In the genomic region with DNA sequence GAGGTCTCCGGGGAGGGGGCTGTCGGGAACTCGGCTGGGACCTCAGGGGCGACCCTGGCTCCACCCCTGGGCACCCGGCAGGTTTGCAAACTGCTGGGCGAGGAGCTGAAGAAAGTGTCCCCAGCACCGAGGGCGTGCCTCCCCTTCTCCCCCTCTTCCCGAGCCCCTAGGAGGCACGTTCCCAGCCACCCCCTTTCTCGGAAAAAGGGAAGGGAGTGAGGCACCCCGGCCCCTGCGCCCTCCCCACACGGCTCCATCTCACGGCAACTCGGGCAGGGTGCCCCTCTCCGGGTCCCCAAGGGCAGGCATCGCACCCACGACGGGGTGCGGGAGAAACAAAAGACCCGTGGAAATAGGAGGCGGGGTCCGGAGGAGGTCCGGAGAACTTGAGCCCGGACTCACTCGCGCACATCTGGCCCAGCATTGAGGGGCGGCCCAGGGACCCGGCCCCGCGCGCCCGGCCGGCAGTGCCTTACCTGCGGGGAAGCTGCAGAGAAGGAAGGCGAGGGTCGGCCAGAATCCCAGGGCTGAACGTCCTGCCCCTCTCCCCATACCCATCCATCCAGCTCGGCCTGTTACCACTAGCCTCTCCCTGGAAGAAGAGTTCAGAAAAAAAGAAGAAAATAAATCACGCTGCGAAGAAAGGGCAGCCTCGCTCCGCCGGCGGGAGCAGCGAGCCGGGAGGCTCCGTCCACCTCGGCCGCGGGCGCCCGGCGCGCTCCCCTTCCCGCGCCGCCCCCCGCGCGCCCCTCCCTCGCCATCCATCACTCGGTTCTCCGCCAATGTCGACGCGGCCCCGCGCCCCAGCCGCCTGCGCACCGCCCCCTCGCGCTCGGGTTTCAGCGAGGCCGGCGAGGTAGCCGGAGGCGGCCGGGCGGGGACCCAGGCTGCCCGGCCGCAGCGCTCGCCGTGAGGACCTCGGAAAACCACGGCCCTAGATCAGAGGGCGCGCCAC, we compare ENCODE assay signal across 8 cellular contexts. TPM values are rescaled to one million over a fixed set of nuclear protein-coding genes. Genes with fewer than 3 reads are reported as not detected.
DNase-seq lines count a peak whose midpoint lies in the region; ATAC-seq and TF ChIP-seq lines count a peak whose summit lies in the region.

No MANE protein-coding gene starts in this region.

- H3K27me3 ChIP-seq in IMR-90 (ENCODE audit: control insufficient read depth, insufficient read depth, low read length): peaks cover 46% of the 10 kb centered on the region

- no peaks in the 10 kb centered on the region for H3K79me1 ChIP-seq in IMR-90 (ENCODE audit: low read depth in 1 of 2, low read length in 2 of 2)

- TF ChIP-seq CTCF in C4-2B (conservative IDR thresholded peaks at IDR 0.05): no peak
- TF ChIP-seq CTCF in IMR-90 (conservative IDR thresholded peaks at IDR 0.05; ENCODE audit: low read depth, low read length): no peak

- peak overlapping the region; percentile 95 for H3K4me2 ChIP-seq in IMR-90 (ENCODE audit: low read depth, low read length)

- no peak overlapping the region for H2BK20ac ChIP-seq in IMR-90 (ENCODE audit: low read depth, low read length)

- H3K27ac Mint-ChIP-seq in activated T-helper 17 cell treated with anti-CD3 and anti-CD28 coated beads, Interleukin-2, amount 50 U/mL, for 72 hours: no peak overlapping the region

- H2AK9ac ChIP-seq in IMR-90 (replicated peaks; ENCODE audit: low read depth, low read length, poor library complexity): peak overlapping the region; percentile 52

- peak overlapping the region; percentile 79 for H2AFZ ChIP-seq in IMR-90 (replicated peaks; ENCODE audit: low read length, poor library complexity)

- no peaks in the 10 kb centered on the region for H3K9me1 ChIP-seq in IMR-90 (ENCODE audit: insufficient read depth, low read length)

- H3K27me3 Mint-ChIP-seq in activated T-helper 17 cell treated with anti-CD3 and anti-CD28 coated beads, Interleukin-2, amount 50 U/mL, for 72 hours: peaks cover 65% of the 10 kb centered on the region

- no peak overlapping the region for H3K14ac ChIP-seq in IMR-90 (replicated peaks; ENCODE audit: low read depth, low read length)

- H3K56ac ChIP-seq in IMR-90 (ENCODE audit: extremely low read depth, insufficient read depth, low read length): no peak overlapping the region

- no peak overlapping the region for H3K4ac ChIP-seq in IMR-90 (ENCODE audit: low read depth, low read length)

- no peaks in the 10 kb centered on the region for H3K36me3 ChIP-seq in IMR-90 (ENCODE audit: control insufficient read depth, insufficient read depth, low read length)

- H3K9ac ChIP-seq in IMR-90 (ENCODE audit: low read depth, low read length): peak overlapping the region; percentile 37; the same call in 1 of the 2 replicates

- peak overlapping the region; percentile 30 for H3K27ac ChIP-seq in C4-2B
- no peak overlapping the region for H3K27ac ChIP-seq in IMR-90 (ENCODE audit: insufficient read depth, low read length)

- in situ Hi-C loops in IMR-90 (cut with MboI; ENCODE audit: low sequenced_read_pairs): no loop called here

- ATAC-seq in IMR-90 (ENCODE audit: low read depth) (peak; percentile 94), Right ventricle myocardium superior (ENCODE audit: poor library complexity) (peak; percentile 96), HG02840 (IDR thresholded peaks at IDR 0.05; ENCODE audit: low FRiP score, unreplicated experiment) (no peak), GM18502 (IDR thresholded peaks at IDR 0.05; ENCODE audit: poor library complexity, unreplicated experiment) (no peak), HG03175 (IDR thresholded peaks at IDR 0.05; ENCODE audit: unreplicated experiment) (no peak)
- ATAC-seq in activated T-helper 17 cell treated with anti-CD3 and anti-CD28 coated beads, Interleukin-2, amount 50 U/mL, for 72 hours (replicated peaks): no peak

- H2BK15ac ChIP-seq in IMR-90 (ENCODE audit: low read depth, low read length): no peak overlapping the region

- H3K23ac ChIP-seq in IMR-90 (ENCODE audit: low read depth, low read length): no peak overlapping the region

- peaks cover 6% of the 10 kb centered on the region for H3K4me1 Mint-ChIP-seq in activated T-helper 17 cell treated with anti-CD3 and anti-CD28 coated beads, Interleukin-2, amount 50 U/mL, for 72 hours

- no peak overlapping the region for H4K91ac ChIP-seq in IMR-90 (ENCODE audit: insufficient read depth, low read depth, low read length)

- POLR2A ChIA-PET in IMR-90 (lab: Charles Lee; ENCODE audit: unreplicated experiment): no interaction called here

- no peak overlapping the region; the same call in 1 of the 2 replicates for H3K18ac ChIP-seq in IMR-90 (ENCODE audit: low read depth, low read length)

- no peak overlapping the region for H2AK5ac ChIP-seq in IMR-90 (ENCODE audit: low read depth, low read length)

- H2BK120ac ChIP-seq in IMR-90 (ENCODE audit: low read depth, low read length): no peak overlapping the region

- H4K5ac ChIP-seq in IMR-90 (ENCODE audit: low read depth, low read length): no peak overlapping the region

- no peaks in the 10 kb centered on the region for H3K9me3 ChIP-seq in IMR-90 (ENCODE audit: control insufficient read depth, insufficient read depth, low read length)

- H3K9me3 Mint-ChIP-seq in activated T-helper 17 cell treated with anti-CD3 and anti-CD28 coated beads, Interleukin-2, amount 50 U/mL, for 72 hours: no peaks in the 10 kb centered on the region

- DNase-seq in IMR-90 (peak; percentile 23), Right ventricle myocardium superior (peak; percentile 92), nucleus accumbens (lab: John Stamatoyannopoulos, UW) (peak in 30 of 56 donors; percentile 7 to 71 (median 36))

- 1% methylated on average over 29 of the region's 92 CpGs; no CpG with 5 or more reads in 1 of the 2 experiments for WGBS in IMR-90 (ENCODE audit: extremely low coverage in 2 of 2, insufficient read length in 1 of 2), 2 experiments

- no peak for TF ChIP-seq RAD21 in IMR-90 (IDR thresholded peaks at IDR 0.05; ENCODE audit: low read length)

- H3K4me3 ChIP-seq in IMR-90 (ENCODE audit: insufficient read depth, low read depth, low read length): peak overlapping the region; percentile 56

- H4K8ac ChIP-seq in IMR-90 (ENCODE audit: low read depth in 2 of 2, low read length in 2 of 2): no peak overlapping the region

- peak overlapping the region; percentile 60 for H3K4me3 Mint-ChIP-seq in activated T-helper 17 cell treated with anti-CD3 and anti-CD28 coated beads, Interleukin-2, amount 50 U/mL, for 72 hours

- H2BK5ac ChIP-seq in IMR-90 (ENCODE audit: low read depth, low read length, poor library complexity, severe bottlenecking): no peak overlapping the region

- no TSS peak for BruUV-seq in IMR-90 (replicated peaks; lab: Mats Ljungman, UMichigan)

- no peaks in the 10 kb centered on the region for H4K20me1 ChIP-seq in IMR-90 (ENCODE audit: insufficient read depth, low read length)

- CTCF ChIA-PET in IMR-90 (lab: Yijun Ruan, JAX): interaction anchor here (1.6 kb wide), 1 partner anchor 1047 kb away, joined by 3 read pairs; no protein-coding TSS in a partner anchor

- intact Hi-C loops in IMR-90 (cut with micrococcal nuclease) (loop anchor here (2.0 kb wide), 1 partner anchor 42 kb away; no protein-coding TSS in a partner anchor), Right ventricle myocardium superior (cut with DNase I) (no loop called here)

- dilution Hi-C loops in IMR-90 (cut with HindIII; ENCODE audit: low sequenced_read_pairs, unreplicated experiment): no loop called here

- peaks cover 5% of the 10 kb centered on the region for H3K36me3 Mint-ChIP-seq in activated T-helper 17 cell treated with anti-CD3 and anti-CD28 coated beads, Interleukin-2, amount 50 U/mL, for 72 hours (ENCODE audit: low read depth)

- no peaks in the 10 kb centered on the region; the same call in 1 of the 2 replicates for H3K4me1 ChIP-seq in IMR-90 (ENCODE audit: control insufficient read depth, insufficient read depth, low read length)

- no peak for TF ChIP-seq POLR2A in IMR-90 (IDR thresholded peaks at IDR 0.05; ENCODE audit: low read depth, low read length)

TF ChIP-seq in IMR-90, 13 proteins besides CTCF, POLR2A, EP300 and RAD21:
- peak; percentile 59; the same call in 1 of the 2 replicates for TF ChIP-seq MAZ (IDR thresholded peaks at IDR 0.05; ENCODE audit: borderline replicate concordance, low read depth, low read length)
- TF ChIP-seq, protein P1, sequence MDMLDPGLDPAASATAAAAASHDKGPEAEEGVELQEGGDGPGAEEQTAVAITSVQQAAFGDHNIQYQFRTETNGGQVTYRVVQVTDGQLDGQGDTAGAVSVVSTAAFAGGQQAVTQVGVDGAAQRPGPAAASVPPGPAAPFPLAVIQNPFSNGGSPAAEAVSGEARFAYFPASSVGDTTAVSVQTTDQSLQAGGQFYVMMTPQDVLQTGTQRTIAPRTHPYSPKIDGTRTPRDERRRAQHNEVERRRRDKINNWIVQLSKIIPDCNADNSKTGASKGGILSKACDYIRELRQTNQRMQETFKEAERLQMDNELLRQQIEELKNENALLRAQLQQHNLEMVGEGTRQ (IDR thresholded peaks at IDR 0.05; ENCODE audit: low read depth, low read length): no peak

RNA-seq across cellular contexts. Expression of a gene that starts 16.3 kb away (rescaled TPM):
- total RNA-seq in IMR-90 (2012; rRNA removed) (0.18 TPM in 1 of 2 replicates, not detected in the other), Right ventricle myocardium superior (25.0 TPM)
- 0.23 and 0.26 TPM in 2 replicates for polyA plus RNA-seq in IMR-90 (2012; rRNA removed)
- polyA plus RNA-seq in IMR-90 (2012; cell fraction: cytosol; rRNA removed): 0.31 and 0.34 TPM in 2 replicates
- polyA plus RNA-seq in IMR-90 (2012; cell fraction: nucleus; rRNA removed; ENCODE audit: low replicate concordance): 0.09 and 0.21 TPM in 2 replicates
- total RNA-seq in activated T-helper 17 cell treated with anti-CD3 and anti-CD28 coated beads, Interleukin-2, amount 50 U/mL, for 72 hours: under 1 TPM; 0.15 to 0.26 TPM

Comparison
In these comparisons a context has a peak if more than half of its experiments do, and no peak if none do; other contexts are left out.
1. ATAC-seq: peak in IMR-90 (single experiment) and Right ventricle myocardium superior (single experiment); none in activated T-helper 17 cell treated with anti-CD3 and anti-CD28 coated beads, Interleukin-2, amount 50 U/mL, for 72 hours (single experiment), HG02840 (single experiment), GM18502 (single experiment) and HG03175 (single experiment).
2. DNase-seq: peak in every context shown above with its lines; median percentile 92 in Right ventricle myocardium superior; 36 in nucleus accumbens; 23 in IMR-90.
3. RNA of a gene that starts 16.3 kb away (total RNA-seq): 25.0 TPM in Right ventricle myocardium superior (single experiment); 0.15 to 0.26 TPM in activated T-helper 17 cell treated with anti-CD3 and anti-CD28 coated beads, Interleukin-2, amount 50 U/mL, for 72 hours and 0.18 TPM in IMR-90; every median in the first group is over 10 times any median in the second.